14 cellular contexts compared by ENCODE assay signal in the genomic region with DNA sequence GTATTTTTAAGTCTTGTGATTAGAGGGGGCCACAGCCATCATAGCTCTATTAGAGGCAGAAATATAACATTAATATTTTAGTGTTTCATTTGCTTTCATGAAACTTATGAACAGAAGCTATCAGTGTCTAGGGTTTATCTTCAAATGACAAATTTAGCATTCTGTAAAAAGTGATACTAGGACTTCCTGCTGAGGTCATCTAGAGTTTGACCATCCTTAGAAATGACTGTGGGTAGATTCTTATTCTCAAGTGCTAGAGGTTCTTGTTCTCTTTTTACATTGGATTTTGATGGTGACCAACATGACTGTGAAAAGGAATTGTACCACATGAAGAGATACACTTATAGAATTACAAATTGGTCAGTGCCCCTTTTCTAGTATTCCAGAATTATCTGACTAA.
DNase-seq lines count a peak whose midpoint lies in the region; ATAC-seq, FAIRE-seq and TF ChIP-seq lines count a peak whose summit lies in the region.
"Had no signal": no experiment of that assay in that cellular context is flagged by ENCODE, and none has a peak within 500 bp of the region (broad histone marks: within the 10 kb centered on the region; RNA-seq: fewer than 3 reads in every experiment).

No MANE protein-coding gene starts in this region.

- peak; percentile 2 for DNase-seq in GM20000 (ENCODE audit: low spot score)
- DNase-seq in activated CD4-positive, alpha-beta T cell treated with anti-CD3 and anti-CD28 coated beads, Interleukin-2, amount 50 U/mL, for 4 hours, result no peak
- no peak for DNase-seq in activated CD8-positive, alpha-beta memory T cell treated with anti-CD3 and anti-CD28 coated beads, Interleukin-2, amount 50 U/mL, for 48 hours
- DNase-seq: ACHN; CD4-positive, CD25-positive, alpha-beta regulatory T cell; NCI-H1436; NCI-H2081 treated with DMSO at 0.1 percent for 48 hours; NCI-H524 treated with DMSO at 0.1 percent for 48 hours; T1000 had no signal

- ATAC-seq in GM18502 (IDR thresholded peaks at IDR 0.05; ENCODE audit: poor library complexity, unreplicated experiment), result peak; percentile 47
- peak; percentile 63 for ATAC-seq in HG02973 (IDR thresholded peaks at IDR 0.05; ENCODE audit: unreplicated experiment)
- no peak for ATAC-seq in GM18873 (IDR thresholded peaks at IDR 0.05; ENCODE audit: low FRiP score, unreplicated experiment)

- no peak for TF ChIP-seq CTCF in GM20000 (IDR thresholded peaks at IDR 0.05; ENCODE audit: extremely low read depth, missing control alignments)

- peak; percentile 73 for FAIRE-seq in colon (lab: Jason Lieb, UNC)
- FAIRE-seq: H1 had no signal
